ENCODE assay signal across 10 cellular contexts in the genomic region with DNA sequence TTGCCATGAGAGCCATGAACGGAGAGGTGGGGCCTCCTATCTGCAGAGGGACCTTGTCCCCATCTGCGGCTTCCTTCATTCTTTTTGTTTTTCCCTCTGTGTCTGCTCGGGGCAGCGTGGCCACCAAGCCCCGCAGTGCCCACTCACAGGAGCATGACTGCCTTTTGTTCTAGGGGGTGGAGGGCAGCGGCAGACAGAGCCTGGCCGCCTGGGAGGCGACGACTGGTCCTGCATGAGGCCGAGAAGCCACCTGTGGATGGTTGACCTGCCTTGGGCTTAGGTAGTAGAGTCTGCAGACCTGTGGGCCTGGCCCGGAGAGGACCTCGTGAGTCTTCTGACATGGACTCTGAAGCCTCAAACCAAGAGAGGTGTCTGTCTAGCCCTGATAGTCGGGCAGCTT. TPM values are rescaled to one million over a fixed set of nuclear protein-coding genes. Genes with fewer than 3 reads are reported as not detected.
DNase-seq lines count a peak whose midpoint lies in the region; ATAC-seq and TF ChIP-seq lines count a peak whose summit lies in the region.
"Had no signal": no experiment of that assay in that cellular context is flagged by ENCODE, and none has a peak within 500 bp of the region (broad histone marks: within the 10 kb centered on the region; RNA-seq: fewer than 3 reads in every experiment).

No MANE protein-coding gene starts in this region.

- ATAC-seq in natural killer cell (no peak), HG03439 (IDR thresholded peaks at IDR 0.05; ENCODE audit: unreplicated experiment) (no peak)

- intact Hi-C loops in colonic mucosa (cut with DNase I) (no loop called here), natural killer cell (cut with micrococcal nuclease) (loop anchor here (2.0 kb wide), 1 partner anchor 99 kb away; a partner anchor contains a TSS)

- peak overlapping the region; percentile 83 for H3K4me2 ChIP-seq in Karpas-422 (ENCODE audit: low read depth, low read length, poor library complexity, severe bottlenecking)

- TF ChIP-seq CTCF in BJ (IDR thresholded peaks at IDR 0.05; ENCODE audit: insufficient read depth, low read depth, low read length) (no peak), colonic mucosa (IDR thresholded peaks at IDR 0.05) (no peak), natural killer cell (IDR thresholded peaks at IDR 0.05) (no peak)

- H3K9me3 ChIP-seq in Karpas-422 (ENCODE audit: low read length) (no peaks in the 10 kb centered on the region), colonic mucosa (no peaks in the 10 kb centered on the region)

- H3K9ac ChIP-seq in Karpas-422 (ENCODE audit: low read length) (peak overlapping the region; percentile 90), colonic mucosa (ENCODE audit: low read depth in 2 of 2, low read length in 2 of 2) (peak overlapping the region; percentile 52 to 82)

- H3K4me1 ChIP-seq in Karpas-422 (ENCODE audit: low read length) (peaks cover 26% of the 10 kb centered on the region), colonic mucosa (no peaks in the 10 kb centered on the region)

- H3K4me3 ChIP-seq in BJ (ENCODE audit: low read depth, low read length) (peak overlapping the region; percentile 72), Karpas-422 (ENCODE audit: low read length) (peak overlapping the region; percentile 72), colonic mucosa (peak overlapping the region; percentile 60)

- CTCF ChIA-PET in BJ (lab: Yijun Ruan, JAX) = no interaction called here

- DNase-seq in BJ (ENCODE audit: low read depth) (no peak), Karpas-422 (no peak), colonic mucosa (no peak), natural killer cell (no peak), foreskin melanocyte (no peak), amniotic stem cell (lab: John Stamatoyannopoulos, UW) (no peak), DMS153 (lab: John Stamatoyannopoulos, UW) (no peak)
- DNase-seq: aorta, NCI-H1092 had no signal

- H3K9me2 ChIP-seq in Karpas-422 (replicated peaks; ENCODE audit: insufficient read depth, low read length) = no peaks in the 10 kb centered on the region

- H4K20me1 ChIP-seq in Karpas-422 (ENCODE audit: insufficient read depth, low read depth, low read length) = 0 out of 2 replicates have a peak, but pooled peaks cover 5% of the 10 kb centered on the region

- H3K27ac ChIP-seq in Karpas-422 (ENCODE audit: low read length) = no peak overlapping the region; the same call in 1 of the 2 replicates
- H3K27ac ChIP-seq in colonic mucosa = no peak overlapping the region

- H3K4me3 Mint-ChIP-seq in natural killer cell = peak overlapping the region; percentile 94

- POLR2A ChIA-PET in BJ (lab: Charles Lee) = no interaction called here

- no peaks in the 10 kb centered on the region for H3K36me3 Mint-ChIP-seq in natural killer cell

- no peaks in the 10 kb centered on the region for H3K27me3 ChIP-seq in BJ (ENCODE audit: control insufficient read depth, insufficient read depth, low read length)
- no peaks in the 10 kb centered on the region for H3K27me3 ChIP-seq in Karpas-422 (ENCODE audit: low read length)
- no peaks in the 10 kb centered on the region for H3K27me3 ChIP-seq in colonic mucosa

- peak overlapping the region; percentile 99 to 100 for H3K27ac Mint-ChIP-seq in natural killer cell

- no peak overlapping the region for H2AFZ ChIP-seq in Karpas-422 (ENCODE audit: low read length)

- H3K9me3 Mint-ChIP-seq in natural killer cell = no peaks in the 10 kb centered on the region

- H3K27me3 Mint-ChIP-seq in natural killer cell (ENCODE audit: low read depth in 2 of 2) = no peaks in the 10 kb centered on the region

- H3K4me1 Mint-ChIP-seq in natural killer cell = peaks cover 13 to 26% of the 10 kb centered on the region in 2 donors

- peaks cover 10% of the 10 kb centered on the region for H3K79me2 ChIP-seq in Karpas-422 (ENCODE audit: low read length)

- H3K36me3 ChIP-seq in BJ (ENCODE audit: control insufficient read depth, insufficient read depth, low read length) (peaks cover 19% of the 10 kb centered on the region), Karpas-422 (ENCODE audit: insufficient read depth, low read length) (peaks cover 28% of the 10 kb centered on the region), colonic mucosa (no peaks in the 10 kb centered on the region)

RNA-seq across cellular contexts. Expression of a gene that starts 1.4 kb away (rescaled TPM):
- polyA plus RNA-seq in BJ (2011; rRNA removed) = 333 and 406 TPM in 2 replicates
- 212 and 220 TPM in 2 replicates for polyA minus RNA-seq in BJ (2011; rRNA and poly(A)+ RNA removed)
- total RNA-seq in Karpas-422 (2014; rRNA removed; shearing (Covaris generic); ENCODE audit: low replicate concordance) = 176 and 183 TPM in 2 replicates
- total RNA-seq in colonic mucosa = 100 to 1,000 TPM in 1 of 2 donors, 10 to 100 TPM in 1; 92.1 to 175 TPM
- total RNA-seq in natural killer cell = 100 to 1,000 TPM; 356 to 419 (median 366) TPM

RNA-seq across cellular contexts. Expression of a gene that starts 21.6 kb away (rescaled TPM):
- 41.8 and 119 TPM in 2 replicates for polyA plus RNA-seq in BJ (2011; rRNA removed)
- 60.0 and 64.3 TPM in 2 replicates for polyA minus RNA-seq in BJ (2011; rRNA and poly(A)+ RNA removed)
- total RNA-seq in Karpas-422 (2014; rRNA removed; shearing (Covaris generic); ENCODE audit: low replicate concordance) = 35.5 and 53.4 TPM in 2 replicates
- total RNA-seq in colonic mucosa (100 to 1,000 TPM in 1 of 2 donors, 10 to 100 TPM in 1; 90.4 to 121 TPM), natural killer cell (10 to 100 TPM; 52.5 to 62.9 (median 60.2) TPM)

RNA-seq across cellular contexts. Expression of a gene that starts 36.1 kb away (rescaled TPM):
- polyA plus RNA-seq in BJ (2011; rRNA removed) = 10.6 and 17.8 TPM in 2 replicates
- polyA minus RNA-seq in BJ (2011; rRNA and poly(A)+ RNA removed) = 9.5 and 11.1 TPM in 2 replicates
- 3.1 and 14.4 TPM in 2 replicates for total RNA-seq in Karpas-422 (2014; rRNA removed; shearing (Covaris generic); ENCODE audit: low replicate concordance)
- 10 to 100 TPM in 1 of 2 donors, 1 to 10 TPM in 1; 8.1 to 11.6 TPM for total RNA-seq in colonic mucosa
- 10 to 100 TPM; 34.9 to 41.8 (median 36.1) TPM for total RNA-seq in natural killer cell

RNA-seq across cellular contexts. Expression of a gene that starts 54.0 kb away (rescaled TPM):
- polyA plus RNA-seq in BJ (2011; rRNA removed) = 28.3 and 36.1 TPM in 2 replicates
- polyA minus RNA-seq in BJ (2011; rRNA and poly(A)+ RNA removed) = 31.3 and 42.1 TPM in 2 replicates
- total RNA-seq in Karpas-422 (2014; rRNA removed; shearing (Covaris generic); ENCODE audit: low replicate concordance) = 50.2 and 90.6 TPM in 2 replicates
- total RNA-seq in colonic mucosa (100 to 1,000 TPM; 225 to 271 TPM), natural killer cell (100 to 1,000 TPM in 1 of 3 donors, 10 to 100 TPM in 2; 91.6 to 115 (median 97.6) TPM)
